Comparison of ENCODE assay signal across 17 cellular contexts in the genomic region with DNA sequence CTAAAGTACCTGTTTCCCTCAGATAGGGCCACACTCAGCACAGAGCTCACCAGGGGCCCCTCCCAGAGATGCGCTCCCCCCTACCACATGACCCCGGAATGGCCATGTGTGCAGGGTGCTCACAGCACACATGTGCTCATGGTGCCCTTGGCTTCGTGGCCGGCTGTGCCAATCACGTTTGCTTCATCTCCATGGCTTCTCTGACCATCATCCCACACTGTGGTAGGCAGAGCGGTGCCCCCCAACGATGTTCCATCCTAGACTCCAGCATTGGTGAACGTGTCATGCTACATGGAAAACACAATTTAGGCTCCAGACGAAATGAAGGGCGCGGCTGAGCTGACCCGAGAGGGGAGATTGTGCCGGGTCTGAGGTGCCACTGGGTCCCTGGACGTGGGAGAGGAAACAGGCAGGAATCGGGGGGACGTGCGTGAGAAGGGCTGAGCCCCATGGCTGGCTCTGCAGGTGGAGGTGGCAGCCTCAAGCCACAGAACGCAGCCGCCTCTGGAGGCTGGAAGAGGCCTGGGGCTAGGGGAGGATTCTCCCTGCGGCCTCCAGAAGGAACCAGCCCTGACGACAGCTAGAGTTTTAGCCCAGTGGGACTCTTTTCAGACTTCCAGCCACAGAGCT.
"Had no signal": no experiment of that assay in that cellular context is flagged by ENCODE, and none has a peak within 500 bp of the region (broad histone marks: within the 10 kb centered on the region; RNA-seq: fewer than 3 reads in every experiment).

No MANE protein-coding gene starts in this region.

- H3K4me1 Mint-ChIP-seq: stimulated activated naive B cell treated with anti-CD40 and anti-IgM and Interleukin-4, amounts not matched to agents 10 μg/mL and 1 μg/mL and 100 μg/mL, for 72 hours had no signal

- ATAC-seq: activated naive CD4-positive, alpha-beta T cell treated with anti-CD3 and anti-CD28 coated beads, Interleukin-2, amount 50 U/mL, for 72 hours; naive thymus-derived CD8-positive, alpha-beta T cell; stimulated activated naive B cell treated with anti-CD40 and anti-IgM and Interleukin-4, amounts not matched to agents 10 μg/mL and 1 μg/mL and 100 μg/mL, for 72 hours had no signal

- H3K4me3 ChIP-seq: cardiac muscle cell, mucosa of descending colon, ovary, transverse colon had no signal

- H3K27me3 ChIP-seq: cardiac muscle cell, ovary, transverse colon had no signal

- H3K27ac ChIP-seq: cardiac muscle cell, coronary artery, ovary, WERI-Rb-1 had no signal

- H3K27me3 Mint-ChIP-seq: activated CD4-positive, alpha-beta memory T cell treated with anti-CD3 and anti-CD28 coated beads, Interleukin-2, amount 10 ng/mL, durations not matched to agents 7 days and 5 days had no signal

- H3K9me3 Mint-ChIP-seq: naive thymus-derived CD8-positive, alpha-beta T cell had no signal

- H3K36me3 Mint-ChIP-seq: naive thymus-derived CD8-positive, alpha-beta T cell; stimulated activated naive B cell treated with anti-CD40 and anti-IgM and Interleukin-4, amounts not matched to agents 10 μg/mL and 1 μg/mL and 100 μg/mL, for 72 hours had no signal

- H3K9me3 ChIP-seq: mucosa of descending colon, ovary, transverse colon had no signal

- H3K4me3 Mint-ChIP-seq: activated CD4-positive, alpha-beta memory T cell treated with anti-CD3 and anti-CD28 coated beads, Interleukin-2, amount 10 ng/mL, durations not matched to agents 7 days and 5 days; naive thymus-derived CD8-positive, alpha-beta T cell; stimulated activated naive B cell treated with anti-CD40 and anti-IgM and Interleukin-4, amounts not matched to agents 10 μg/mL and 1 μg/mL and 100 μg/mL, for 72 hours; T-helper 1 cell treated with Interleukin-12 subunit alpha and Interleukin-12 subunit beta and Interleukin-4 antibody, amounts not matched to agents 30 μg/mL and 1 μg/mL, for 36 hours had no signal

- H3K27ac Mint-ChIP-seq: activated CD4-positive, alpha-beta memory T cell treated with anti-CD3 and anti-CD28 coated beads, Interleukin-2, amount 10 ng/mL, durations not matched to agents 7 days and 5 days; stimulated activated naive B cell treated with anti-CD40 and anti-IgM and Interleukin-4, amounts not matched to agents 10 μg/mL and 1 μg/mL and 100 μg/mL, for 72 hours; T-helper 1 cell treated with Interleukin-12 subunit alpha and Interleukin-12 subunit beta and Interleukin-4 antibody, amounts not matched to agents 30 μg/mL and 1 μg/mL, for 36 hours had no signal

- DNase-seq: activated CD4-positive, alpha-beta memory T cell treated with anti-CD3 and anti-CD28 coated beads, Interleukin-2, amount 10 ng/mL, durations not matched to agents 7 days and 5 days; activated CD4-positive, alpha-beta T cell treated with anti-CD3 and anti-CD28 coated beads for 4 hours; activated gamma-delta T cell; activated T-cell treated with anti-CD3 and anti-CD28 coated beads, Interleukin-2, amount 50 U/mL, for 48 hours; effector CD8-positive, alpha-beta T cell; mucosa of descending colon; stimulated activated CD4-positive, alpha-beta T cell treated with anti-CD3 and anti-CD28 coated beads, Interleukin-12 subunit alpha, Interleukin-12 subunit beta, amount 100 ng/mL, for 4 hours; stimulated activated CD4-positive, alpha-beta T cell treated with anti-CD3 and anti-CD28 coated beads, Interleukin-2, amount 100 ng/mL, for 24 hours; stimulated activated naive B cell treated with anti-CD40 and anti-IgM and Interleukin-4, amounts not matched to agents 10 μg/mL and 1 μg/mL and 100 μg/mL, for 72 hours; transverse colon; WERI-Rb-1 had no signal

- H3K36me3 ChIP-seq: cardiac muscle cell, ovary, transverse colon, WERI-Rb-1 had no signal

- H3K4me1 ChIP-seq: transverse colon had no signal
